ENCODE assay signal across 1 cellular context in the genomic region with DNA sequence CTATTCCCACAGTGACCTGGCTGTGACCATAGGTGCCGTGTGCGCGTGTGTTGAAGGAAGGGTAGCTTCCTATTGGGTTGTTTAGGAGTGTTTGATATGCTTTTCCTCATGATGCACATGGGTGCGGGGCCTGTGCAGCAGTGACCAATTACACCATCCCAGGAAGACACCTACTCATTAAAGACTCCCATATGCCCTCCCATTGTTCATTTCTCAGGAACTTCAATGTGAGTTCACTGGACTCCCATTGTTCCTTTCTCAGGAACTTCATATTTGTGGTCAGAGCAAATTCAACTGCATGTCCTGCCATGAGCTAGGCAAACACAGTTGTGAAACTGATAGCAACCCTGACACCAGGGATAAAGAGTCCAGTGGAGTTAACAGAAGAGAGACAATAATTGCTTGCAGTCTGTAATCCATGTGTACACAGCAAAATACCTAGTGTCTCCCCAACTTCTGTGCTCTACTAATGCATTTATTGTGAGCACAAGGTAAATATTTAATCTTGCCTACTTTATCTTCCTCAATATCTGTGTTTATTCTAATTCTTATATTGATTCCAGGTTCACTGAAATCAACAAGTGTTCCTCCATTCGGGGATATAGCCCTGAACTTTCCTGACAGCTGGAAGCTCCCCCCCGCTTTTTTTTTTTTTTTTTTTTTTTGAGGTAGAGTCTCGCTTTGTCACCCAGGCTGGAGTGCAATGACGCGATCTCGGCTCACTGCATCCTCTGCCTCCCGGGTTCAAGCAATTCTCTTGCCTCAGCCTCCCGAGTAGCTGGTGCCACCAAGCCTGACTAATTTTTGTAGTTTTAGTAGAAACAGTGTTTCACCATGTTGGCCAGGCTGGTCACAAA.
TF ChIP-seq lines count a peak whose summit lies in the region.

No MANE protein-coding gene starts in this region.

TF ChIP-seq in HepG2, 621 proteins besides CTCF, POLR2A, EP300 and RAD21 (continued from another document and continues in another):
- TF ChIP-seq GRHL1 (CRISPR knock-in tag; conservative IDR thresholded peaks at IDR 0.05) (no peak), ZNF17 (CRISPR knock-in tag; IDR thresholded peaks at IDR 0.05) (no peak), SRSF4 (IDR thresholded peaks at IDR 0.05; ENCODE audit: low read depth, low read length, poor library complexity, severe bottlenecking) (no peak), SNRNP70 (IDR thresholded peaks at IDR 0.05; ENCODE audit: low read depth, low read length) (no peak), FOSL1 (CRISPR knock-in tag; IDR thresholded peaks at IDR 0.05; ENCODE audit: borderline replicate concordance) (no peak), NCOR1 (IDR thresholded peaks at IDR 0.05; ENCODE audit: borderline replicate concordance, low read length) (peak; percentile 87), ZSCAN21 (CRISPR knock-in tag; IDR thresholded peaks at IDR 0.05; ENCODE audit: borderline replicate concordance) (no peak), SIX4 (CRISPR knock-in tag; IDR thresholded peaks at IDR 0.05) (peak; percentile 83), ZNF12 (CRISPR knock-in tag; IDR thresholded peaks at IDR 0.05) (peak; percentile 69; the same call in 1 of the 2 replicates), ZNF343 (CRISPR knock-in tag; IDR thresholded peaks at IDR 0.05) (no peak), MYC (CRISPR knock-in tag; IDR thresholded peaks at IDR 0.05; ENCODE audit: borderline replicate concordance) (no peak), ZFP36L2 (CRISPR knock-in tag; IDR thresholded peaks at IDR 0.05) (no peak), ZNF773 (CRISPR knock-in tag; IDR thresholded peaks at IDR 0.05; ENCODE audit: borderline replicate concordance) (no peak), NFE2 (CRISPR knock-in tag; IDR thresholded peaks at IDR 0.05) (no peak), CEBPB (IDR thresholded peaks at IDR 0.05; ENCODE audit: borderline replicate concordance, low read depth, low read length) (peak; percentile 91), BORCS8-MEF2B (CRISPR knock-in tag; IDR thresholded peaks at IDR 0.05) (peak; percentile 66; the same call in 1 of the 2 replicates), MXD4 (CRISPR knock-in tag; IDR thresholded peaks at IDR 0.05) (0 out of 2 replicates have a peak, but pooled peaks have one; percentile 59), ZBTB7B (CRISPR knock-in tag; IDR thresholded peaks at IDR 0.05) (peak; percentile 70; the same call in 1 of the 2 replicates), HOXD1 (CRISPR knock-in tag; IDR thresholded peaks at IDR 0.05) (peak; percentile 90), EED (CRISPR knock-in tag; IDR thresholded peaks at IDR 0.05) (no peak), NR2F2 (IDR thresholded peaks at IDR 0.05; ENCODE audit: borderline replicate concordance, low read depth) (peak; percentile 93), ZBTB26 (CRISPR knock-in tag; IDR thresholded peaks at IDR 0.05; ENCODE audit: borderline replicate concordance) (no peak), PAWR (CRISPR knock-in tag; IDR thresholded peaks at IDR 0.05; ENCODE audit: borderline replicate concordance) (no peak), RFX1 (IDR thresholded peaks at IDR 0.05) (no peak), ZFP36L1 (CRISPR knock-in tag; IDR thresholded peaks at IDR 0.05) (no peak; the same call in 1 of the 2 replicates), CREB3 (CRISPR knock-in tag; IDR thresholded peaks at IDR 0.05) (no peak), MEF2D (CRISPR knock-in tag; IDR thresholded peaks at IDR 0.05) (peak; percentile 70), ZNF772 (CRISPR knock-in tag; IDR thresholded peaks at IDR 0.05) (peak; percentile 80; the same call in 1 of the 2 replicates), MAFF (IDR thresholded peaks at IDR 0.05; ENCODE audit: low read depth, low read length) (0 out of 2 replicates have a peak, but pooled peaks have one; percentile 22), ZNF556 (CRISPR knock-in tag; IDR thresholded peaks at IDR 0.05; ENCODE audit: borderline replicate concordance) (0 out of 2 replicates have a peak, but pooled peaks have one; percentile 39), MXD3 (CRISPR knock-in tag; IDR thresholded peaks at IDR 0.05) (no peak), ZNF331 (CRISPR knock-in tag; IDR thresholded peaks at IDR 0.05) (peak; percentile 85), HDAC2 (CRISPR knock-in tag; IDR thresholded peaks at IDR 0.05) (peak; percentile 97), NRL (CRISPR knock-in tag; IDR thresholded peaks at IDR 0.05; ENCODE audit: borderline replicate concordance) (no peak), ZNF775 (CRISPR knock-in tag; IDR thresholded peaks at IDR 0.05; ENCODE audit: borderline replicate concordance) (no peak), TRIM24 (CRISPR knock-in tag; IDR thresholded peaks at IDR 0.05) (no peak), CREM (IDR thresholded peaks at IDR 0.05) (peak; percentile 93), CREM (CRISPR knock-in tag; IDR thresholded peaks at IDR 0.05) (no peak), ZNF350 (CRISPR knock-in tag; IDR thresholded peaks at IDR 0.05; ENCODE audit: borderline replicate concordance, low read depth) (no peak), TFE3 (CRISPR knock-in tag; IDR thresholded peaks at IDR 0.05) (peak; percentile 55), ZNF24 (IDR thresholded peaks at IDR 0.05) (no peak), EZH2 (conservative IDR thresholded peaks at IDR 0.05; ENCODE audit: low read depth, low read length) (no peak), HNRNPUL1 (IDR thresholded peaks at IDR 0.05; ENCODE audit: low read depth, low read length) (no peak), PTBP1 (IDR thresholded peaks at IDR 0.05; ENCODE audit: low read depth, low read length, poor library complexity, severe bottlenecking) (no peak), HNF4G (IDR thresholded peaks at IDR 0.05; ENCODE audit: borderline replicate concordance, low read depth, low read length) (peak; percentile 80), HNF4G (CRISPR knock-in tag; IDR thresholded peaks at IDR 0.05; ENCODE audit: borderline replicate concordance, low read depth) (peak; percentile 61; the same call in 1 of the 2 replicates), CCAR2 (optimal IDR thresholded peaks at IDR 0.05; ENCODE audit: low read depth, low read length) (no peak), HHEX (CRISPR knock-in tag; IDR thresholded peaks at IDR 0.05) (peak; percentile 98), MED1 (CRISPR knock-in tag; IDR thresholded peaks at IDR 0.05) (peak; percentile 82), RARG (CRISPR knock-in tag; IDR thresholded peaks at IDR 0.05; ENCODE audit: low read depth) (0 out of 2 replicates have a peak, but pooled peaks have one; percentile 78), XRCC5 (optimal IDR thresholded peaks at IDR 0.05; ENCODE audit: low read length) (no peak), MED8 (CRISPR knock-in tag; IDR thresholded peaks at IDR 0.05; ENCODE audit: insufficient replicate concordance) (no peak), STAG1 (CRISPR knock-in tag; IDR thresholded peaks at IDR 0.05) (no peak; the same call in 1 of the 2 replicates), MLLT10 (CRISPR knock-in tag; IDR thresholded peaks at IDR 0.05) (no peak), ZNF790 (CRISPR knock-in tag; IDR thresholded peaks at IDR 0.05; ENCODE audit: borderline replicate concordance) (no peak)
- TF ChIP-seq, protein P1, sequence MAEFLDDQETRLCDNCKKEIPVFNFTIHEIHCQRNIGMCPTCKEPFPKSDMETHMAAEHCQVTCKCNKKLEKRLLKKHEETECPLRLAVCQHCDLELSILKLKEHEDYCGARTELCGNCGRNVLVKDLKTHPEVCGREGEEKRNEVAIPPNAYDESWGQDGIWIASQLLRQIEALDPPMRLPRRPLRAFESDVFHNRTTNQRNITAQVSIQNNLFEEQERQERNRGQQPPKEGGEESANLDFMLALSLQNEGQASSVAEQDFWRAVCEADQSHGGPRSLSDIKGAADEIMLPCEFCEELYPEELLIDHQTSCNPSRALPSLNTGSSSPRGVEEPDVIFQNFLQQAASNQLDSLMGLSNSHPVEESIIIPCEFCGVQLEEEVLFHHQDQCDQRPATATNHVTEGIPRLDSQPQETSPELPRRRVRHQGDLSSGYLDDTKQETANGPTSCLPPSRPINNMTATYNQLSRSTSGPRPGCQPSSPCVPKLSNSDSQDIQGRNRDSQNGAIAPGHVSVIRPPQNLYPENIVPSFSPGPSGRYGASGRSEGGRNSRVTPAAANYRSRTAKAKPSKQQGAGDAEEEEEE (CRISPR knock-in tag; IDR thresholded peaks at IDR 0.05; ENCODE audit: borderline replicate concordance): no peak
- TF ChIP-seq, protein P2, sequence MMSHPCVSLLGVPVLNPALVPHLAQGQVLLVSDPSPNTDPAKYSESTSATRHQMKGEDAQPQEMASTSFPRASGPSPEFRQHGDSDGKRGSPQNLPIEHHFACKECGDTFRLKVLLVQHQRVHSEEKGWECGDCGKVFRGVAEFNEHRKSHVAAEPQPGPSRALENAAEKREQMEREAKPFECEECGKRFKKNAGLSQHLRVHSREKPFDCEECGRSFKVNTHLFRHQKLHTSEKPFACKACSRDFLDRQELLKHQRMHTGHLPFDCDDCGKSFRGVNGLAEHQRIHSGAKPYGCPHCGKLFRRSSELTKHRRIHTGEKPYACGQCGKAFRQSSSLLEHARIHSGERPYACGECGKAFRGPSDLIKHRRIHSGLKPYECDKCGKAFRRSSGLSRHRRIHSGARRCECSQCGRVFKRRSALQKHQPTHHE (CRISPR knock-in tag; IDR thresholded peaks at IDR 0.05; ENCODE audit: borderline replicate concordance): no peak
- TF ChIP-seq, protein P3, sequence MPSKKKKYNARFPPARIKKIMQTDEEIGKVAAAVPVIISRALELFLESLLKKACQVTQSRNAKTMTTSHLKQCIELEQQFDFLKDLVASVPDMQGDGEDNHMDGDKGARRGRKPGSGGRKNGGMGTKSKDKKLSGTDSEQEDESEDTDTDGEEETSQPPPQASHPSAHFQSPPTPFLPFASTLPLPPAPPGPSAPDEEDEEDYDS (CRISPR knock-in tag; IDR thresholded peaks at IDR 0.05): peak; percentile 39; the same call in 1 of the 2 replicates
- TF ChIP-seq, protein P4, sequence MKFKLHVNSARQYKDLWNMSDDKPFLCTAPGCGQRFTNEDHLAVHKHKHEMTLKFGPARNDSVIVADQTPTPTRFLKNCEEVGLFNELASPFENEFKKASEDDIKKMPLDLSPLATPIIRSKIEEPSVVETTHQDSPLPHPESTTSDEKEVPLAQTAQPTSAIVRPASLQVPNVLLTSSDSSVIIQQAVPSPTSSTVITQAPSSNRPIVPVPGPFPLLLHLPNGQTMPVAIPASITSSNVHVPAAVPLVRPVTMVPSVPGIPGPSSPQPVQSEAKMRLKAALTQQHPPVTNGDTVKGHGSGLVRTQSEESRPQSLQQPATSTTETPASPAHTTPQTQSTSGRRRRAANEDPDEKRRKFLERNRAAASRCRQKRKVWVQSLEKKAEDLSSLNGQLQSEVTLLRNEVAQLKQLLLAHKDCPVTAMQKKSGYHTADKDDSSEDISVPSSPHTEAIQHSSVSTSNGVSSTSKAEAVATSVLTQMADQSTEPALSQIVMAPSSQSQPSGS (CRISPR knock-in tag; IDR thresholded peaks at IDR 0.05): peak; percentile 80
- TF ChIP-seq, protein P5, sequence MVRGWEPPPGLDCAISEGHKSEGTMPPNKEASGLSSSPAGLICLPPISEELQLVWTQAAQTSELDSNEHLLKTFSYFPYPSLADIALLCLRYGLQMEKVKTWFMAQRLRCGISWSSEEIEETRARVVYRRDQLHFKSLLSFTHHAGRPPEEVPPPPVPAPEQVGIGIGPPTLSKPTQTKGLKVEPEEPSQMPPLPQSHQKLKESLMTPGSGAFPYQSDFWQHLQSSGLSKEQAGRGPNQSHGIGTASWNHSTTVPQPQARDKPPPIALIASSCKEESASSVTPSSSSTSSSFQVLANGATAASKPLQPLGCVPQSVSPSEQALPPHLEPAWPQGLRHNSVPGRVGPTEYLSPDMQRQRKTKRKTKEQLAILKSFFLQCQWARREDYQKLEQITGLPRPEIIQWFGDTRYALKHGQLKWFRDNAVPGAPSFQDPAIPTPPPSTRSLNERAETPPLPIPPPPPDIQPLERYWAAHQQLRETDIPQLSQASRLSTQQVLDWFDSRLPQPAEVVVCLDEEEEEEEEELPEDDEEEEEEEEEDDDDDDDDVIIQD (CRISPR knock-in tag; IDR thresholded peaks at IDR 0.05; ENCODE audit: low read depth): peak; percentile 78
